10 cellular contexts compared by ENCODE assay signal in genomic region chr5:95812100-95812472, GRCh38. TPM values are rescaled to one million over a fixed set of nuclear protein-coding genes. Genes with fewer than 3 reads are reported as not detected.
DNase-seq lines count a peak whose midpoint lies in the region; TF ChIP-seq lines count a peak whose summit lies in the region.
"Had no signal": no experiment of that assay in that cellular context is flagged by ENCODE, and none has a peak within 500 bp of the region (broad histone marks: within the 10 kb centered on the region; RNA-seq: fewer than 3 reads in every experiment).

No MANE protein-coding gene starts in this region.

- no peaks in the 10 kb centered on the region for H3K9me3 Mint-ChIP-seq in CD4-positive, alpha-beta memory T cell
- no peaks in the 10 kb centered on the region for H3K9me3 Mint-ChIP-seq in nephron

- TF ChIP-seq CTCF in nephron (IDR thresholded peaks at IDR 0.05; ENCODE audit: unreplicated experiment in 3 of 3) (no peak), Peyer's patch (IDR thresholded peaks at IDR 0.05) (no peak)

- H3K4me3 Mint-ChIP-seq in CD4-positive, alpha-beta memory T cell = peak overlapping the region in 7 of 8 donors; percentile 26 to 72 (median 63)
- no peak overlapping the region for H3K4me3 Mint-ChIP-seq in nephron

- no peaks in the 10 kb centered on the region for H3K27me3 ChIP-seq in CD4-positive, alpha-beta memory T cell (ENCODE audit: insufficient read depth, low read length)
- H3K27me3 ChIP-seq in Peyer's patch = no peaks in the 10 kb centered on the region
- H3K27me3 ChIP-seq: suprapubic skin had no signal

- peaks cover 42 to 52% of the 10 kb centered on the region in 2 donors for H3K36me3 Mint-ChIP-seq in CD4-positive, alpha-beta memory T cell
- peaks cover 26% of the 10 kb centered on the region for H3K36me3 Mint-ChIP-seq in nephron (ENCODE audit: low read depth)

- no peak overlapping the region for H3K4me3 ChIP-seq in CD4-positive, alpha-beta memory T cell (ENCODE audit: low read length in 2 of 2)
- no peak overlapping the region for H3K4me3 ChIP-seq in Peyer's patch
- H3K4me3 ChIP-seq: suprapubic skin had no signal

- intact Hi-C loops in CD4-positive, alpha-beta memory T cell (cut with micrococcal nuclease) = no loop called here

- peaks cover 74 to 98% (median 84%) of the 10 kb centered on the region in 4 donors for H3K4me1 Mint-ChIP-seq in CD4-positive, alpha-beta memory T cell
- peaks cover 79% of the 10 kb centered on the region for H3K4me1 Mint-ChIP-seq in nephron

- H3K27ac ChIP-seq in CD4-positive, alpha-beta memory T cell (ENCODE audit: low read depth, low read length) = peak overlapping the region; percentile 45
- peak overlapping the region in 2 of 4 donors; percentile 38 to 39 for H3K27ac ChIP-seq in Peyer's patch
- H3K27ac ChIP-seq: suprapubic skin had no signal

- H3K27ac Mint-ChIP-seq in CD4-positive, alpha-beta memory T cell = peak overlapping the region; percentile 76 to 94 (median 90)
- peak overlapping the region; percentile 51 to 78 (median 73) for H3K27ac Mint-ChIP-seq in nephron

- DNase-seq in CD4-positive, alpha-beta memory T cell = peak in 1 of 5 donors; percentile 56
- peak; percentile 30 for DNase-seq in SW480 (ENCODE audit: low spot score)
- peak; percentile 10 for DNase-seq in effector CD8-positive, alpha-beta T cell (lab: John Stamatoyannopoulos, UW)
- DNase-seq in NCI-H128 (lab: John Stamatoyannopoulos, UW; ENCODE audit: unreplicated experiment) = no peak
- DNase-seq in epidermal melanocyte (ENCODE audit: insufficient read length, low spot score) = no peak
- no peak for DNase-seq in GM19240 (ENCODE audit: insufficient read length, low spot score)
- DNase-seq in Peyer's patch = no peak
- DNase-seq: anterior cingulate cortex had no signal

- peaks cover 18% of the 10 kb centered on the region for H3K36me3 ChIP-seq in CD4-positive, alpha-beta memory T cell (ENCODE audit: insufficient read depth, low read length)
- peaks cover 0 to 21% (median 0%) of the 10 kb centered on the region in 3 donors for H3K36me3 ChIP-seq in Peyer's patch

- POLR2A ChIA-PET in CD4-positive, alpha-beta memory T cell (lab: Charles Lee; ENCODE audit: partially characterized antibody) = interaction anchor here (1.7 to 6.5 kb wide), 2 partner anchors 10 to 24 kb away, joined by 21 to 92 read pairs; partner anchors contain the start of gene GLRX

- peaks cover 89% of the 10 kb centered on the region for H3K4me1 ChIP-seq in CD4-positive, alpha-beta memory T cell (ENCODE audit: insufficient read depth, low read length)
- peaks cover 12 to 73% (median 16%) of the 10 kb centered on the region in 4 donors for H3K4me1 ChIP-seq in Peyer's patch

- H3K9me3 ChIP-seq in CD4-positive, alpha-beta memory T cell (ENCODE audit: control insufficient read depth in 1 of 2, low read length in 2 of 2) = no peaks in the 10 kb centered on the region
- H3K9me3 ChIP-seq in Peyer's patch = no peaks in the 10 kb centered on the region
- H3K9me3 ChIP-seq: suprapubic skin had no signal

- H3K27me3 Mint-ChIP-seq in CD4-positive, alpha-beta memory T cell = no peaks in the 10 kb centered on the region
- no peaks in the 10 kb centered on the region for H3K27me3 Mint-ChIP-seq in nephron (ENCODE audit: low read depth)

- no peak for TF ChIP-seq POLR2A in Peyer's patch (IDR thresholded peaks at IDR 0.05)

- CTCF ChIA-PET in CD4-positive, alpha-beta memory T cell (lab: Charles Lee; ENCODE audit: partially characterized antibody) = interaction anchor here (0.7 to 2.4 kb wide), 5 partner anchors 9 to 31 kb away, joined by 3 to 17 read pairs (median 5); partner anchors contain the start of gene GLRX

RNA-seq across cellular contexts. Expression of gene GLRX, which starts 10.4 kb away (rescaled TPM):
- total RNA-seq in CD4-positive, alpha-beta memory T cell = 10 to 100 TPM; 73.9 to 75.9 TPM
- 100 to 1,000 TPM; 203 to 207 TPM for polyA plus RNA-seq in CD4-positive, alpha-beta memory T cell
- total RNA-seq in Peyer's patch = 100 to 1,000 TPM; 126 to 311 (median 181) TPM

Comparison
In these comparisons a context has a peak if more than half of its experiments do, and no peak if none do; other contexts are left out.
1. DNase-seq: peak in SW480 (single experiment) and effector CD8-positive, alpha-beta T cell (single experiment); none in NCI-H128 (single experiment), epidermal melanocyte (single experiment), GM19240 (single experiment) and Peyer's patch (0 of 3).
2. H3K4me3 Mint-ChIP-seq: peak in CD4-positive, alpha-beta memory T cell (7 of 8); none in nephron (0 of 3).